In genomic region chr3:187139126-187139894, GRCh38 we compare ENCODE assay signal across 8 cellular contexts. TPM values are rescaled to one million over a fixed set of nuclear protein-coding genes. Genes with fewer than 3 reads are reported as not detected.
DNase-seq lines count a peak whose midpoint lies in the region; ATAC-seq and TF ChIP-seq lines count a peak whose summit lies in the region.

Gene RPL39L (minus strand): TSS chr3:187139496. CDS start chr3:187121300, 18,196 bp downstream.

- H3K4me3 Mint-ChIP-seq in T-cell, result peak within 1 kb of the TSS; percentile 85 to 88 (median 85)

- H3K9me2 ChIP-seq in GM23248 (ENCODE audit: insufficient read depth), result no peaks in the 10 kb centered on the region

- H3K27me3 ChIP-seq in GM23248 (replicated peaks; ENCODE audit: insufficient read depth), result no peaks in the 10 kb centered on the region

- 0 out of 2 replicates have a peak, but pooled peaks cover 4% of the 10 kb centered on the region for H3K4me1 ChIP-seq in GM23248 (ENCODE audit: insufficient read depth)

- TF ChIP-seq CTCF in LNCAP (IDR thresholded peaks at IDR 0.05) (peak; percentile 52), retinal pigment epithelial cell (conservative IDR thresholded peaks at IDR 0.05; ENCODE audit: low read depth, low read length) (peak; percentile 92)

- H3K4me3 ChIP-seq in GM23248 (peak within 1 kb of the TSS; percentile 80), retinal pigment epithelial cell (ENCODE audit: low read length) (peak within 1 kb of the TSS; percentile 58)

- H3K27ac ChIP-seq in GM23248, result no peak within 1 kb of the TSS

- peaks cover 2 to 11% (median 9%) of the 10 kb centered on the region in 3 donors for H3K9me3 Mint-ChIP-seq in T-cell

- H2AFZ ChIP-seq in GM23248, result peak within 1 kb of the TSS; percentile 89

- H3F3A ChIP-seq in GM23248 (ENCODE audit: insufficient read depth), result no peaks in the 10 kb centered on the region

- no peaks in the 10 kb centered on the region for H4K20me1 ChIP-seq in GM23248 (ENCODE audit: insufficient read depth)

- H3K36me3 Mint-ChIP-seq in T-cell, result peaks cover 5% of the 10 kb centered on the region

- POLR2A ChIA-PET in T-cell (lab: Charles Lee), result interaction anchor here in 1 of 2 donors (0.5 to 1.0 kb wide), 4 partner anchors 10 to 208 kb away, joined by 3 to 8 read pairs (median 4); no protein-coding TSS in a partner anchor

- peak within 1 kb of the TSS; percentile 71 for H3K4me2 ChIP-seq in GM23248 (ENCODE audit: unreplicated experiment)

- no peaks in the 10 kb centered on the region for H3K79me2 ChIP-seq in GM23248 (ENCODE audit: insufficient read depth)

- DNase-seq in G401 (ENCODE audit: low spot score) (peak; percentile 71), GM23248 (peak; percentile 91), T-cell (peak; percentile 85 to 94 (median 90)), amygdala (lab: John Stamatoyannopoulos, UW) (peak in 54 of 56 donors; percentile 20 to 86 (median 66)), hepatic stellate cell (ENCODE audit: low spot score) (peak; percentile 91), retinal pigment epithelial cell (ENCODE audit: low read depth) (peak; percentile 30), cerebellar nuclear complex (lab: John Stamatoyannopoulos, UW) (no peak)

- H3K36me3 ChIP-seq in GM23248 (ENCODE audit: low read depth), result no peaks in the 10 kb centered on the region

- H3K9ac ChIP-seq in GM23248, result peak within 1 kb of the TSS; percentile 75

- peak within 1 kb of the TSS; percentile 87 to 92 for H3K27ac Mint-ChIP-seq in T-cell

- ATAC-seq in T-cell (replicated peaks in 1 of 4), result peak; percentile 96 to 99 (median 97)

- in situ Hi-C loops in G401 (cut with HindIII; ENCODE audit: low sequenced_read_pairs), result no loop called here
- in situ Hi-C loops in GM23248 (cut with MboI), result no loop called here

- CTCF ChIA-PET in T-cell (lab: Charles Lee), result interaction anchor here (0.5 to 4.3 kb wide), 30 partner anchors 9 to 1209 kb away, joined by 3 to 61 read pairs (median 4); partner anchors contain the start of genes DNAJB11 (in 1 of the 2) and EIF4A2 (in 1 of the 2)

- no peaks in the 10 kb centered on the region for H3K9me3 ChIP-seq in GM23248 (ENCODE audit: low read depth)

- H3K4me1 Mint-ChIP-seq in T-cell, result peaks cover 18 to 21% (median 20%) of the 10 kb centered on the region in 3 donors

- WGBS in GM23248 (ENCODE audit: low coverage in 1 of 2, low lambda C conversion rate in 2 of 2, missing lambda C conversion rate in 2 of 2), 2 experiments, result 4 to 7% methylated on average over 31 to 69 of the region's 69 CpGs

- H3K27me3 Mint-ChIP-seq in T-cell, result no peaks in the 10 kb centered on the region

RNA-seq across cellular contexts. Expression of gene RPL39L, which starts in this region (rescaled TPM):
- total RNA-seq in G401 (2014; rRNA removed; shearing (Covaris generic)), result 51.1 and 58.4 TPM in 2 replicates
- 10.5 and 12.8 TPM in 2 replicates for total RNA-seq in GM23248 (2014; rRNA removed; shearing (Covaris generic))
- polyA plus RNA-seq in GM23248 (2016; fragmentation: Nextera tagmentation; extraction: Ambion mirVana), result 21.8 and 22.0 TPM in 2 replicates
- total RNA-seq in T-cell, result 1 to 10 TPM in 3 of 5 donors, under 1 TPM in 2; 0.85 to 3.8 (median 2.1) TPM

Comparison
In these comparisons a context has a peak if more than half of its experiments do, and no peak if none do; other contexts are left out.
1. DNase-seq: peak in G401 (single experiment), GM23248 (single experiment), T-cell (34 of 34), amygdala (54 of 56), hepatic stellate cell (single experiment) and retinal pigment epithelial cell (single experiment); none in cerebellar nuclear complex (0 of 2).